ENCODE assay signal across 8 cellular contexts in genomic region chr7:67484244-67484751, GRCh38.
A peak's percentile ranks its signal among the peaks of the same experiment; 100 is the strongest.
DNase-seq lines count a peak whose midpoint lies in the region; ATAC-seq and TF ChIP-seq lines count a peak whose summit lies in the region.

No MANE protein-coding gene starts in this region.

- peak overlapping the region; percentile 39 for H3K27ac Mint-ChIP-seq in mesothelial cell of epicardium

- no peaks in the 10 kb centered on the region for H3K9me3 ChIP-seq in uterus

- ATAC-seq in SK-N-SH treated with all-trans-retinoic acid at 6 μM for 48 hours (peak; percentile 78), HG02885 (IDR thresholded peaks at IDR 0.05; ENCODE audit: poor library complexity, unreplicated experiment) (no peak)

- no peak for TF ChIP-seq POLR2A in uterus (IDR thresholded peaks at IDR 0.05)

- TF ChIP-seq CTCF in epithelial cell of esophagus (IDR thresholded peaks at IDR 0.05; ENCODE audit: insufficient read depth, low read depth, low read length, missing control alignments) (peak; percentile 60), mesothelial cell of epicardium (IDR thresholded peaks at IDR 0.05; ENCODE audit: unreplicated experiment) (peak; percentile 71), uterus (IDR thresholded peaks at IDR 0.05) (peak; percentile 38 to 59 (median 48))

- H3K4me3 ChIP-seq in epithelial cell of esophagus (ENCODE audit: low read length) = no peak overlapping the region
- no peak overlapping the region for H3K4me3 ChIP-seq in uterus

- peaks cover 14% of the 10 kb centered on the region for H3K4me1 Mint-ChIP-seq in mesothelial cell of epicardium

- intact Hi-C loops in uterus (cut with DNase I; ENCODE audit: low total_unique reads) = no loop called here

- H3K27me3 ChIP-seq in uterus = no peaks in the 10 kb centered on the region

- peak; percentile 70 for DNase-seq in A172 (ENCODE audit: low spot score)
- DNase-seq in GM03348 (ENCODE audit: low spot score) = peak; percentile 83
- peak; percentile 52 for DNase-seq in NCI-H1048 (lab: John Stamatoyannopoulos, UW)
- DNase-seq in epithelial cell of esophagus (ENCODE audit: low read depth) = peak; percentile 52
- peak; percentile 49 to 66 for DNase-seq in mesothelial cell of epicardium (ENCODE audit: low spot score in 2 of 2, unreplicated experiment in 2 of 2)
- peak; percentile 32 to 39 for DNase-seq in uterus

- H3K36me3 ChIP-seq in uterus = no peaks in the 10 kb centered on the region

- H3K27ac ChIP-seq in uterus = no peak overlapping the region

- H3K9me3 Mint-ChIP-seq in mesothelial cell of epicardium = no peaks in the 10 kb centered on the region

- peaks cover 11% of the 10 kb centered on the region for H3K27me3 Mint-ChIP-seq in mesothelial cell of epicardium (ENCODE audit: low read depth)

- H3K36me3 Mint-ChIP-seq in mesothelial cell of epicardium = no peaks in the 10 kb centered on the region

- peak overlapping the region; percentile 63 for H3K4me3 Mint-ChIP-seq in mesothelial cell of epicardium

- H3K4me1 ChIP-seq in uterus = peaks cover 0 to 4% of the 10 kb centered on the region in 2 donors

TF ChIP-seq in SK-N-SH treated with all-trans-retinoic acid at 6 μM for 48 hours, 23 proteins besides CTCF, POLR2A, EP300 and RAD21:
- TF ChIP-seq PPARA (CRISPR knock-in tag; IDR thresholded peaks at IDR 0.05; ENCODE audit: borderline replicate concordance) (no peak), SNAI2 (CRISPR knock-in tag; IDR thresholded peaks at IDR 0.05) (no peak), CREB5 (CRISPR knock-in tag; IDR thresholded peaks at IDR 0.05; ENCODE audit: low read depth) (no peak), OSR1 (CRISPR knock-in tag; IDR thresholded peaks at IDR 0.05) (no peak), BACH2 (CRISPR knock-in tag; IDR thresholded peaks at IDR 0.05; ENCODE audit: borderline replicate concordance) (no peak), PATZ1 (CRISPR knock-in tag; IDR thresholded peaks at IDR 0.05; ENCODE audit: borderline replicate concordance) (no peak), ZFP3 (CRISPR knock-in tag; IDR thresholded peaks at IDR 0.05) (no peak), TOX (CRISPR knock-in tag; IDR thresholded peaks at IDR 0.05; ENCODE audit: borderline replicate concordance) (no peak), GLIS3 (CRISPR knock-in tag; IDR thresholded peaks at IDR 0.05) (no peak), TCF4 (CRISPR knock-in tag; IDR thresholded peaks at IDR 0.05; ENCODE audit: borderline replicate concordance) (no peak), ZNF565 (CRISPR knock-in tag; conservative IDR thresholded peaks at IDR 0.05; ENCODE audit: low read depth) (no peak), ESRRG (CRISPR knock-in tag; IDR thresholded peaks at IDR 0.05) (no peak), TSHZ2 (CRISPR knock-in tag; IDR thresholded peaks at IDR 0.05) (no peak), ARNTL (CRISPR knock-in tag; IDR thresholded peaks at IDR 0.05; ENCODE audit: borderline replicate concordance, low read depth) (no peak)
